Comparison of ENCODE assay signal across 8 cellular contexts in genomic region chr12:47715393-47715876, GRCh38. TPM values are rescaled to one million over a fixed set of nuclear protein-coding genes. Genes with fewer than 3 reads are reported as not detected.
DNase-seq lines count a peak whose midpoint lies in the region; ATAC-seq lines count a peak whose summit lies in the region.

No MANE protein-coding gene starts in this region.

- no peaks in the 10 kb centered on the region for H3K27me3 Mint-ChIP-seq in central memory CD8-positive, alpha-beta T cell

- H3K9me3 Mint-ChIP-seq in central memory CD8-positive, alpha-beta T cell: no peaks in the 10 kb centered on the region

- peaks cover 4% of the 10 kb centered on the region for H3K36me3 Mint-ChIP-seq in central memory CD8-positive, alpha-beta T cell (ENCODE audit: insufficient read depth)

- no peak overlapping the region for H3K4me3 Mint-ChIP-seq in central memory CD8-positive, alpha-beta T cell

- DNase-seq in DMS 273 (lab: John Stamatoyannopoulos, UW; ENCODE audit: unreplicated experiment): peak; percentile 73
- DNase-seq in DMS 273 treated with DMSO at 0.1 percent for 48 hours (lab: John Stamatoyannopoulos, UW): no peak
- peak; percentile 62 for DNase-seq in NCI-H2227 (lab: John Stamatoyannopoulos, UW; ENCODE audit: unreplicated experiment)
- DNase-seq in activated CD4-positive, CD25-positive, alpha-beta regulatory T cell (lab: John Stamatoyannopoulos, UW): peak; percentile 55 to 72 (median 62)
- DNase-seq in central memory CD8-positive, alpha-beta T cell (ENCODE audit: low spot score in 2 of 2): peak; percentile 63 to 68
- peak; percentile 70 to 83 for DNase-seq in left colon
- peak; percentile 70 for DNase-seq in stimulated activated CD4-positive, alpha-beta T cell treated with anti-CD3 and anti-CD28 coated beads, Interleukin-2, amount 100 ng/mL, for 4 hours (ENCODE audit: low read depth)

- H3K27ac Mint-ChIP-seq in central memory CD8-positive, alpha-beta T cell (ENCODE audit: low read depth): no peak overlapping the region

- peaks cover 13% of the 10 kb centered on the region for H3K4me1 Mint-ChIP-seq in central memory CD8-positive, alpha-beta T cell

- intact Hi-C loops in left colon (cut with DNase I, micrococcal nuclease): loop anchor here (5.0 to 10.0 kb wide), 3 partner anchors 52 to 122 kb away; no protein-coding TSS in a partner anchor

- ATAC-seq in HG03139 (IDR thresholded peaks at IDR 0.05; ENCODE audit: unreplicated experiment): peak; percentile 55
- ATAC-seq in central memory CD8-positive, alpha-beta T cell (replicated peaks; ENCODE audit: extremely low read depth, poor library complexity, severe bottlenecking): peak; percentile 78
- ATAC-seq in left colon: peak; percentile 60

RNA-seq across cellular contexts. Expression of gene RPAP3, which starts 9.6 kb away (rescaled TPM):
- total RNA-seq in left colon: 10 to 100 TPM; 14.7 to 17.8 TPM

RNA-seq across cellular contexts. Expression of gene ENDOU, which starts 9.9 kb away (rescaled TPM):
- total RNA-seq in left colon: not detected

RNA-seq across cellular contexts. Expression of gene RAPGEF3, which starts 43.2 kb away (rescaled TPM):
- 1 to 10 TPM; 8.5 to 9.7 TPM for total RNA-seq in left colon

RNA-seq across cellular contexts. Expression of gene SLC48A1, which starts 57.6 kb away (rescaled TPM):
- total RNA-seq in left colon: 10 to 100 TPM; 18.1 to 18.9 TPM
